8 cellular contexts compared by ENCODE assay signal in the genomic region with DNA sequence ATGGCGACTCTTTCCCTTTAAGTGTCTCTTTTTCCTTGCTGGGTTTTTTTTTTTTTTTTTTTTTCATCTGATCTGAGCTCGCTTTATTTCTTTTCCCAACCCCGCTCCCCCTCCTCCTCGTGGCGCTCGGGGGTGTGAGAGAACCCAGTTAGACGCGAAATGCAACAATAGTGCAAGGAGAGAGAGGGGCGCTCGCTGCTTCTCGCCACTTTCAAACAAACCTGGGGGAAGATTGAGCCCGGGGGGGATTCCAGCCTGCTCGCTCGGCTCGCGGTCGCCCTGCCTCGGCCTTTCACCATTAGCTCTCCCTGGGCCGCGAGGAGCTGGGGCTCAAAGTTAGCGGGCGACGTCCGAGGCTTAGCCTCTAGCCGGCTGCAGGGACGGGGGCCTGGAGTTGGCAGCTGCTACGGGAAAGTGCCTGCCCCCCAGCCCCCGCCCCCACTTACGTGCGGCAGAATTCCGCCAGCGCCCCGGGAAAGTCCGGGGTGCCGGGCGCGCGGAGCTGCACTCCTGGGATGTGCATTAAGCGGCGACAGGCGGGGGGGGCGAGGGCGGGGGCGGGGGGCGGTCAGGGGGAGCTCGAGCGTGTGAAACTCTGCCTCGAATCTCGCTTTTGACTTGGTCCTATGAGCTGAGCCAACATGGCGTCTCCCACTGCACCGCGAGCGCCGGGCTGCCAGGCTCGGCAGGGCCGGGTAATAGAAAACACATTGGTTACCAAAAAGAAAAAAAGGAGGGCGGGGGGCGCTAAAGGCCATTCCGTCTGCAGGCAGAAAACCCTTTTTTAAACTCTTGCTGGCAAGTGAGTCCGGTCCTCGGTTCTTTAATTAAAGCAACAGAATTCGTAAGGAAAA. TPM values are rescaled to one million over a fixed set of nuclear protein-coding genes. Genes with fewer than 3 reads are reported as not detected.
DNase-seq lines count a peak whose midpoint lies in the region; ATAC-seq and TF ChIP-seq lines count a peak whose summit lies in the region.

No MANE protein-coding gene starts in this region.

- peak overlapping the region; percentile 81 for H3K18ac ChIP-seq in mesendoderm (ENCODE audit: low read length)

- no peak overlapping the region for H4K5ac ChIP-seq in mesendoderm (ENCODE audit: low read length)

- DNase-seq in NCI-H226: peak; percentile 57
- DNase-seq in mesendoderm: peak; percentile 84
- DNase-seq in vagina (ENCODE audit: extremely low spot score in 2 of 2): peak; percentile 67 to 82
- no peak for DNase-seq in GOT3 (lab: John Stamatoyannopoulos, UW)

- peak overlapping the region; percentile 43 for H2BK15ac ChIP-seq in mesendoderm (replicated peaks; ENCODE audit: low read depth)

- no peak for TF ChIP-seq POLR2A in vagina (IDR thresholded peaks at IDR 0.05)

- H4K8ac ChIP-seq in mesendoderm (ENCODE audit: low read depth, low read length): no peak overlapping the region

- H3K79me1 ChIP-seq in mesendoderm (ENCODE audit: low read length): no peaks in the 10 kb centered on the region

- WGBS in ectodermal cell, 2 experiments: 0% methylated on average over 61 to 62 of the region's 62 CpGs
- WGBS in mesendoderm (ENCODE audit: extremely low coverage, insufficient coverage, low lambda C conversion rate): no CpG with 5 or more reads among the region's 62 CpGs

- ATAC-seq in GM18502 (IDR thresholded peaks at IDR 0.05; ENCODE audit: poor library complexity, unreplicated experiment) (peak; percentile 33), HG02798 (IDR thresholded peaks at IDR 0.05; ENCODE audit: poor library complexity, unreplicated experiment) (no peak), HG03520 (IDR thresholded peaks at IDR 0.05; ENCODE audit: unreplicated experiment) (no peak)

- H2BK5ac ChIP-seq in mesendoderm (ENCODE audit: low read length): no peak overlapping the region

- H3K9me3 ChIP-seq in ectodermal cell (ENCODE audit: control insufficient read depth, low read length): no peaks in the 10 kb centered on the region
- H3K9me3 ChIP-seq in vagina: no peaks in the 10 kb centered on the region

- peak overlapping the region; percentile 26 for H3K4ac ChIP-seq in mesendoderm (ENCODE audit: low read depth, low read length)

- H3K4me1 ChIP-seq in ectodermal cell (ENCODE audit: control insufficient read depth, insufficient read depth, low read length): peaks cover 39% of the 10 kb centered on the region
- H3K4me1 ChIP-seq in mesendoderm (ENCODE audit: control insufficient read depth, low read depth, low read length): no peaks in the 10 kb centered on the region
- H3K4me1 ChIP-seq in vagina: peaks cover 21% of the 10 kb centered on the region

- no peaks in the 10 kb centered on the region for H3K79me2 ChIP-seq in mesendoderm (ENCODE audit: control insufficient read depth, insufficient read depth, low read length)

- H2BK120ac ChIP-seq in mesendoderm (ENCODE audit: low read depth, low read length): no peak overlapping the region

- peak overlapping the region; percentile 57 for H3K9ac ChIP-seq in mesendoderm (ENCODE audit: low read length)

- H3K23ac ChIP-seq in mesendoderm (ENCODE audit: low read length): no peak overlapping the region

- H3K36me3 ChIP-seq in ectodermal cell (ENCODE audit: control insufficient read depth, insufficient read depth, low read length) (peaks cover 26% of the 10 kb centered on the region), mesendoderm (ENCODE audit: control insufficient read depth, insufficient read depth, low read length) (no peaks in the 10 kb centered on the region), vagina (peaks cover 0 to 7% of the 10 kb centered on the region in 2 donors)

- TF ChIP-seq CTCF in vagina (IDR thresholded peaks at IDR 0.05): no peak

- peak overlapping the region; percentile 88 for H3K4me3 ChIP-seq in ectodermal cell (ENCODE audit: insufficient read depth, low read depth, low read length)
- H3K4me3 ChIP-seq in mesendoderm (ENCODE audit: low read length): peak overlapping the region; percentile 44
- H3K4me3 ChIP-seq in vagina: peak overlapping the region; percentile 67 to 85

- H3K56ac ChIP-seq in mesendoderm (ENCODE audit: low read length): peak overlapping the region; percentile 73

- H2AK5ac ChIP-seq in mesendoderm (ENCODE audit: low read length): no peak overlapping the region

- intact Hi-C loops in vagina (cut with DNase I): loop anchor here (1.0 to 5.0 kb wide), 4 partner anchors 10 to 1669 kb away; no protein-coding TSS in a partner anchor

- peak overlapping the region; percentile 66 for H3K4me2 ChIP-seq in mesendoderm (ENCODE audit: low read length)

- H3K27ac ChIP-seq in ectodermal cell (ENCODE audit: insufficient read depth, low read depth, low read length, poor library complexity, severe bottlenecking) (peak overlapping the region; percentile 92), mesendoderm (ENCODE audit: low read depth, low read length) (peak overlapping the region; percentile 62), vagina (peak overlapping the region; percentile 99)

- peaks cover 52% of the 10 kb centered on the region for H3K27me3 ChIP-seq in ectodermal cell (ENCODE audit: control insufficient read depth, insufficient read depth, low read length, poor library complexity, severe bottlenecking)
- peaks cover 51% of the 10 kb centered on the region for H3K27me3 ChIP-seq in mesendoderm (ENCODE audit: insufficient read depth, low read length, poor library complexity)
- H3K27me3 ChIP-seq in vagina: no peaks in the 10 kb centered on the region

RNA-seq across cellular contexts. Expression of a gene that starts 10.3 kb away (rescaled TPM):
- 101 TPM for polyA plus RNA-seq in ectodermal cell (2013, experiment 1 of 4)
- 117 TPM for polyA plus RNA-seq in ectodermal cell (2013, experiment 2 of 4)
- 80.0 TPM for polyA plus RNA-seq in ectodermal cell (2013, experiment 3 of 4)
- polyA plus RNA-seq in ectodermal cell (2013, experiment 4 of 4): 97.4 TPM
- 0.03 TPM for polyA plus RNA-seq in mesendoderm (2013, experiment 1 of 2)
- polyA plus RNA-seq in mesendoderm (2013, experiment 2 of 2): 0.04 TPM
- 39.8 TPM for total RNA-seq in vagina
